In the genomic region with DNA sequence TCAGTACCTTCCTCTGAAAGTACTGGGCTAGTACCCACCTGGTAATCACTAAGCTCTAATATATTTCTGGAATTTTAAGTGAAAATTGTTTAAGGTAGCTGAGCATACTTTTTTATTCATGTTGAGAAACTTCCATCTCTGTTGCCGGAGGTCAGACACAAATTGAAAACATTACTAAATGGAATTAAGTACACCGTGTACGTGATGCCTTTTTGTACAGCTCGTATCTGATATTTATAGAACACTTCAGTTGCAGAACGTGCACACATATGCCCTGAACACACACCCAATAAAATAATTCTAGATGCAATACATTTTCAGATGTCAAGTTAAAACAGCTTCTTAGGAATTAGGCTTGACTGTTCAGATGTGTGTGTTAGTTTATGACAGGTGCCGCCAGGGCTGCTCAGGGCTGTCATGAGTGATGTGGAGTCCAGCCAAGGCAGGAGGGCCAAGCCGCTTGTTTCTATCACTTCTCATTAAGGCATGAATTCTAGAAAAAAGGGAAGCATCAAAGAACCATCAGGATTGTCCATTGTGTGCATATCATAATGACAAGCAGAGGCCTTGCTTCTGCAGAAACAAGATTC, we compare ENCODE assay signal across 17 cellular contexts.
"Had no signal": no experiment of that assay in that cellular context is flagged by ENCODE, and none has a peak within 500 bp of the region (broad histone marks: within the 10 kb centered on the region; RNA-seq: fewer than 3 reads in every experiment).

No MANE protein-coding gene starts in this region.

- H3K27me3 ChIP-seq: ascending aorta, breast epithelium, hepatocyte, spleen, testis had no signal

- H3K36me3 ChIP-seq: breast epithelium, prostate gland had no signal

- H3K27ac ChIP-seq: ascending aorta, breast epithelium, hepatocyte, lower lobe of right lung, prostate gland, spleen, testis had no signal

- H3K4me3 ChIP-seq: ascending aorta, breast epithelium, hepatocyte, lower lobe of right lung, prostate gland, spleen, testis had no signal

- DNase-seq: activated CD4-positive, alpha-beta memory T cell treated with anti-CD3 and anti-CD28 coated beads for 36 hours; activated CD4-positive, alpha-beta T cell treated with anti-CD3 and anti-CD28 coated beads for 1 hour; activated CD8-positive, alpha-beta memory T cell treated with anti-CD3 and anti-CD28 coated beads, Interleukin-2, amount 10 ng/mL, durations not matched to agents 7 days and 5 days; activated naive CD4-positive, alpha-beta T cell treated with anti-CD3 and anti-CD28 coated beads, Interleukin-2, amount 10 ng/mL, durations not matched to agents 7 days and 5 days; activated T-cell treated with anti-CD3 and anti-CD28 coated beads, Interleukin-2, amount 50 U/mL, for 1 hour; dermis blood vessel endothelial cell; kidney; lower lobe of right lung; spleen; stimulated activated naive CD8-positive, alpha-beta T cell treated with anti-CD3 and anti-CD28 coated beads, Interleukin-15, amount 100 ng/mL, for 72 hours; T-helper 9 cell; testis had no signal

- H3K9me3 ChIP-seq: ascending aorta, breast epithelium, lower lobe of right lung, prostate gland, spleen, testis had no signal

- H3K4me1 ChIP-seq: ascending aorta, breast epithelium, lower lobe of right lung, prostate gland, spleen had no signal

- ATAC-seq: activated CD8-positive, alpha-beta memory T cell treated with anti-CD3 and anti-CD28 coated beads, Interleukin-2, amount 10 ng/mL, durations not matched to agents 7 days and 5 days; lower lobe of right lung; sciatic nerve; stimulated activated naive CD8-positive, alpha-beta T cell treated with anti-CD3 and anti-CD28 coated beads, Interleukin-15, amount 100 ng/mL, for 72 hours had no signal
